ENCODE assay signal across 12 cellular contexts in genomic region chr21:17726047-17726446, GRCh38.
DNase-seq lines count a peak whose midpoint lies in the region; ATAC-seq and TF ChIP-seq lines count a peak whose summit lies in the region.
"Had no signal": no experiment of that assay in that cellular context is flagged by ENCODE, and none has a peak within 500 bp of the region (broad histone marks: within the 10 kb centered on the region; RNA-seq: fewer than 3 reads in every experiment).

No MANE protein-coding gene starts in this region.

- H3K27me3 ChIP-seq in Caco-2 (replicated peaks; ENCODE audit: control insufficient read depth, insufficient read depth, low read length): no peaks in the 10 kb centered on the region

- TF ChIP-seq CTCF in Caco-2 (IDR thresholded peaks at IDR 0.05; ENCODE audit: insufficient read depth in 1 of 2, low read depth in 1 of 2, low read length in 1 of 2, severe bottlenecking in 1 of 2, unreplicated experiment in 1 of 2) (peak; percentile 36 to 38), HFF-Myc (IDR thresholded peaks at IDR 0.05; ENCODE audit: low read depth, low read length, missing control alignments) (no peak), coronary artery (IDR thresholded peaks at IDR 0.05) (no peak)

- H3K27ac ChIP-seq in coronary artery: no peak overlapping the region

- H3K27ac Mint-ChIP-seq in Caco-2 (ENCODE audit: unreplicated experiment): no peak overlapping the region
- H3K27ac Mint-ChIP-seq: stimulated activated naive CD8-positive, alpha-beta T cell treated with anti-CD3 and anti-CD28 coated beads, Interleukin-15, Interleukin-2, amounts not matched to agents 100 ng/mL and 50 ng/mL, for 24 hours; T-helper 2 cell treated with Interferon-gamma antibody and Interleukin-4, amounts not matched to agents 5 μg/mL and 100 μg/mL, for 36 hours had no signal

- POLR2A ChIA-PET in Caco-2 (lab: Charles Lee): no interaction called here

- no TSS peak for BruUV-seq in Caco-2 (replicated peaks; lab: Mats Ljungman, UMichigan)

- no peak overlapping the region for H3K4me3 ChIP-seq in Caco-2 (ENCODE audit: low read depth, low read length)
- H3K4me3 ChIP-seq in HFF-Myc (replicated peaks; ENCODE audit: low read depth, low read length): no peak overlapping the region
- H3K4me3 ChIP-seq in coronary artery: no peak overlapping the region

- H3K36me3 ChIP-seq in Caco-2 (ENCODE audit: control insufficient read depth, insufficient read depth, low read length): no peaks in the 10 kb centered on the region

- no peaks in the 10 kb centered on the region for H3K36me3 Mint-ChIP-seq in Caco-2 (ENCODE audit: insufficient read depth, unreplicated experiment)

- peaks cover 18% of the 10 kb centered on the region for H3K9me3 Mint-ChIP-seq in Caco-2 (ENCODE audit: unreplicated experiment)
- H3K9me3 Mint-ChIP-seq: stimulated activated naive CD8-positive, alpha-beta T cell treated with anti-CD3 and anti-CD28 coated beads, Interleukin-15, Interleukin-2, amounts not matched to agents 100 ng/mL and 50 ng/mL, for 24 hours; T-helper 2 cell treated with Interferon-gamma antibody and Interleukin-4, amounts not matched to agents 5 μg/mL and 100 μg/mL, for 36 hours had no signal

- no peaks in the 10 kb centered on the region for H3K4me1 Mint-ChIP-seq in Caco-2 (ENCODE audit: low read depth, unreplicated experiment)

- DNase-seq in Caco-2 (peak in 1 of 2 experiments; percentile 24), HFF-Myc (ENCODE audit: extremely low read depth, low read depth) (peak; percentile 2), RPMI7951 (ENCODE audit: low read depth) (peak; percentile 23), hepatic stellate cell (ENCODE audit: low spot score) (peak; percentile 20), COLO829 (ENCODE audit: low spot score) (no peak), coronary artery (ENCODE audit: low spot score) (no peak), NCI-H1105 treated with DMSO at 0.1 percent for 48 hours (lab: John Stamatoyannopoulos, UW) (no peak)
- DNase-seq: activated T-cell treated with anti-CD3 and anti-CD28 coated beads, Interleukin-2, amount 50 U/mL, for 1 hour; glutamatergic neuron had no signal

- intact Hi-C loops in Caco-2 (cut with micrococcal nuclease; ENCODE audit: unreplicated experiment): loop anchor here (5.0 kb wide), 1 partner anchor 91 kb away; the partner anchor contains the start of gene C21orf91

- no peaks in the 10 kb centered on the region for H3K27me3 Mint-ChIP-seq in Caco-2 (ENCODE audit: insufficient read depth, unreplicated experiment)
- H3K27me3 Mint-ChIP-seq: stimulated activated naive CD8-positive, alpha-beta T cell treated with anti-CD3 and anti-CD28 coated beads, Interleukin-15, Interleukin-2, amounts not matched to agents 100 ng/mL and 50 ng/mL, for 24 hours had no signal

- H3K4me1 ChIP-seq in Caco-2: peaks cover 3% of the 10 kb centered on the region; the same call in 1 of the 2 replicates

- CTCF ChIA-PET in Caco-2 (lab: Charles Lee): no interaction called here

- H3K4me3 Mint-ChIP-seq in Caco-2 (ENCODE audit: unreplicated experiment): no peak overlapping the region
- H3K4me3 Mint-ChIP-seq: stimulated activated naive CD8-positive, alpha-beta T cell treated with anti-CD3 and anti-CD28 coated beads, Interleukin-15, Interleukin-2, amounts not matched to agents 100 ng/mL and 50 ng/mL, for 24 hours; T-helper 2 cell treated with Interferon-gamma antibody and Interleukin-4, amounts not matched to agents 5 μg/mL and 100 μg/mL, for 36 hours had no signal

- ATAC-seq in HG03139 (IDR thresholded peaks at IDR 0.05; ENCODE audit: unreplicated experiment): no peak

- H3K9me3 ChIP-seq in Caco-2: 0 out of 2 replicates have a peak, but pooled peaks cover 4% of the 10 kb centered on the region

Comparison
In these comparisons a context has a peak if more than half of its experiments do, and no peak if none do; other contexts are left out.
1. DNase-seq: peak in HFF-Myc (single experiment), RPMI7951 (single experiment) and hepatic stellate cell (single experiment); none in COLO829 (single experiment), coronary artery (single experiment) and NCI-H1105 treated with DMSO at 0.1 percent for 48 hours (single experiment).
2. CTCF ChIP-seq: peak in Caco-2 (2 of 2); none in HFF-Myc (single experiment) and coronary artery (single experiment).